ENCODE assay signal across 11 cellular contexts in the genomic region with DNA sequence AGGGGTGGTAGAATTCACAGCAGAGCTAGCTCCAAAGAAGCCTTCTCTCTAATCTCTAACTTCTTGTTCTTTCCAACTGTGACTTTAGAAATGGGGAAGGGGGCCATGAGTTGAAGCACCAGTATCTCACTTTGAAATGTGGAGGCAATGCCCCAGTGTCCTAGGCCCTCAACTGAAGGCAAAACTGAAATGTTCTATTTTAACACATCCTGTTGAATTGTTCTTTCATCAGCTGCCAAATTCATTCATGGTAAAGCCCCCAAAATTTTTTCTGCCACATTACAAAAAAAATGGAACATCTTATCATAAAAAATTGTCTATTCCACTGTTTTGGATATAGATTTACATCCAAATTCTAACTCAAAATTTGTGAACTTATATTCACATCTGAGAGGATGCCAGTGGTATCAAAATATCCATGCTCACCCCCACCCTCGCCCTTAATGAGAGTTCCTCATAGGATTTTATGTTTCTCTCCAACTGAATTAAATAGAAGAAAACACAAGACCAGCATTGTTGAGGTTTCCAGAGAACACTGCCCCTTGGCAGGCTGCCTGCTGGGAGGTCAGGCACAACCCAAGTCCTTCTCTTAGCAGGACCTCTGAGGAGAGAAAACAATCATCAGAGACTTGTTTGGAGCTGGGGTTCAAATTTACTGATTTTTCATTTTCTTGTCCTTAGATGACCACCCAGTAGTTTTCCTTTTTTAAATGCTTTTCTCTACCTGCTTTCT.
A peak's percentile ranks its signal among the peaks of the same experiment; 100 is the strongest.
DNase-seq lines count a peak whose midpoint lies in the region; ATAC-seq and TF ChIP-seq lines count a peak whose summit lies in the region.
"Had no signal": no experiment of that assay in that cellular context is flagged by ENCODE, and none has a peak within 500 bp of the region (broad histone marks: within the 10 kb centered on the region; RNA-seq: fewer than 3 reads in every experiment).

No MANE protein-coding gene starts in this region.

- no peaks in the 10 kb centered on the region for H3K27me3 ChIP-seq in heart left ventricle

- H3K27ac Mint-ChIP-seq in activated naive CD8-positive, alpha-beta T cell treated with anti-CD3 and anti-CD28 coated beads, Interleukin-2, amount 10 ng/mL, durations not matched to agents 7 days and 5 days, result peak overlapping the region; percentile 14

- peaks cover 0 to 24% (median 5%) of the 10 kb centered on the region in 12 donors for H3K4me1 ChIP-seq in heart left ventricle

- 49 to 65% (median 61%) methylated on average over 1 of the region's 1 CpG for WGBS in heart left ventricle, 4 donors
- WGBS in lower leg skin, 2 donors, result 61 to 74% methylated on average over 1 of the region's 1 CpG

- H3K9me3 Mint-ChIP-seq in activated naive CD8-positive, alpha-beta T cell treated with anti-CD3 and anti-CD28 coated beads, Interleukin-2, amount 10 ng/mL, durations not matched to agents 7 days and 5 days, result peaks cover 3% of the 10 kb centered on the region

- TF ChIP-seq CTCF in GM10266 (IDR thresholded peaks at IDR 0.05; ENCODE audit: control insufficient read depth, insufficient read depth, low read depth, missing control alignments) (no peak), heart left ventricle (IDR thresholded peaks at IDR 0.05) (no peak), lower leg skin (IDR thresholded peaks at IDR 0.05) (no peak)

- POLR2A ChIA-PET in activated naive CD8-positive, alpha-beta T cell treated with anti-CD3 and anti-CD28 coated beads, Interleukin-2, amount 10 ng/mL, durations not matched to agents 7 days and 5 days (lab: Charles Lee), result no interaction called here

- H3K36me3 ChIP-seq in heart left ventricle, result peaks cover 0 to 34% (median 0%) of the 10 kb centered on the region in 9 donors

- intact Hi-C loops in heart left ventricle (cut with DNase I), result loop anchor here in 1 of 10 donors (5.0 kb wide), 1 partner anchor 1228 kb away; no protein-coding TSS in a partner anchor
- intact Hi-C loops in lower leg skin (cut with DNase I; ENCODE audit: low total_unique reads), result no loop called here

- H3K4me3 ChIP-seq in heart left ventricle (no peak overlapping the region), lower leg skin (ENCODE audit: low read depth, poor library complexity, severe bottlenecking) (no peak overlapping the region)

- TF ChIP-seq POLR2A in heart left ventricle (IDR thresholded peaks at IDR 0.05) (no peak), lower leg skin (IDR thresholded peaks at IDR 0.05) (no peak)

- DNase-seq in GM10266 (ENCODE audit: extremely low spot score) (peak; percentile 16), heart left ventricle (peak; percentile 44 to 81 (median 60)), renal cortical epithelial cell (ENCODE audit: low read depth) (peak; percentile 84), lower leg skin (ENCODE audit: low spot score in 2 of 2) (no peak), DMS 273 treated with DMSO at 0.1 percent for 48 hours (lab: John Stamatoyannopoulos, UW) (no peak)
- DNase-seq in activated naive CD8-positive, alpha-beta T cell treated with anti-CD3 and anti-CD28 coated beads, Interleukin-2, amount 10 ng/mL, durations not matched to agents 7 days and 5 days, result no peak
- DNase-seq: NCI-H748 treated with DMSO at 0.1 percent for 48 hours, retina, T1000 had no signal

- H3K4me3 Mint-ChIP-seq in activated naive CD8-positive, alpha-beta T cell treated with anti-CD3 and anti-CD28 coated beads, Interleukin-2, amount 10 ng/mL, durations not matched to agents 7 days and 5 days, result no peak overlapping the region

- peak; percentile 14 for ATAC-seq in activated naive CD8-positive, alpha-beta T cell treated with anti-CD3 and anti-CD28 coated beads, Interleukin-2, amount 10 ng/mL, durations not matched to agents 7 days and 5 days (ENCODE audit: low read depth)
- ATAC-seq in heart left ventricle (peak in 2 of 4 donors; percentile 28 to 38), HG03039 (IDR thresholded peaks at IDR 0.05; ENCODE audit: unreplicated experiment) (no peak), GM19035 (IDR thresholded peaks at IDR 0.05; ENCODE audit: unreplicated experiment) (no peak)

- peaks cover 73% of the 10 kb centered on the region for H3K36me3 Mint-ChIP-seq in activated naive CD8-positive, alpha-beta T cell treated with anti-CD3 and anti-CD28 coated beads, Interleukin-2, amount 10 ng/mL, durations not matched to agents 7 days and 5 days

- H3K4me1 Mint-ChIP-seq in activated naive CD8-positive, alpha-beta T cell treated with anti-CD3 and anti-CD28 coated beads, Interleukin-2, amount 10 ng/mL, durations not matched to agents 7 days and 5 days, result peaks cover 21% of the 10 kb centered on the region

- peak overlapping the region in 1 of 12 donors; percentile 1 for H3K27ac ChIP-seq in heart left ventricle

- H3K27me3 Mint-ChIP-seq in activated naive CD8-positive, alpha-beta T cell treated with anti-CD3 and anti-CD28 coated beads, Interleukin-2, amount 10 ng/mL, durations not matched to agents 7 days and 5 days, result no peaks in the 10 kb centered on the region

- peaks cover 0 to 2% (median 0%) of the 10 kb centered on the region in 12 donors for H3K9me3 ChIP-seq in heart left ventricle

Comparison
In these comparisons a context has a peak if more than half of its experiments do, and no peak if none do; other contexts are left out.
1. DNase-seq: peak in GM10266 (single experiment), heart left ventricle (5 of 5) and renal cortical epithelial cell (single experiment); none in activated naive CD8-positive, alpha-beta T cell treated with anti-CD3 and anti-CD28 coated beads, Interleukin-2, amount 10 ng/mL, durations not matched to agents 7 days and 5 days (single experiment), lower leg skin (0 of 2) and DMS 273 treated with DMSO at 0.1 percent for 48 hours (single experiment).